8 cellular contexts compared by ENCODE assay signal in genomic region chr7:23938937-23939552, GRCh38.
DNase-seq lines count a peak whose midpoint lies in the region; ATAC-seq and TF ChIP-seq lines count a peak whose summit lies in the region.

No MANE protein-coding gene starts in this region.

- in situ Hi-C loops in ACHN (cut with HindIII; ENCODE audit: low pct_ligation_motif_present, low pct_unique_long_range_greater_than_20kb, low sequenced_read_pairs) = no loop called here

- peak; percentile 65 for TF ChIP-seq CTCF in GM12874 (IDR thresholded peaks at IDR 0.05; ENCODE audit: insufficient read depth, low read depth, low read length)
- peak; percentile 28 for TF ChIP-seq CTCF in endothelial cell (IDR thresholded peaks at IDR 0.05; ENCODE audit: unreplicated experiment)
- TF ChIP-seq CTCF in mesothelial cell of epicardium (IDR thresholded peaks at IDR 0.05; ENCODE audit: unreplicated experiment) = no peak

- no peaks in the 10 kb centered on the region for H3K4me1 Mint-ChIP-seq in endothelial cell (ENCODE audit: unreplicated experiment)
- H3K4me1 Mint-ChIP-seq in stimulated activated effector memory CD8-positive, alpha-beta T cell treated with anti-CD3 and anti-CD28 coated beads, Interleukin-12 subunit alpha, Interleukin-12 subunit beta, amount 100 ng/mL, for 72 hours = no peaks in the 10 kb centered on the region
- H3K4me1 Mint-ChIP-seq in mesothelial cell of epicardium = no peaks in the 10 kb centered on the region

- no peaks in the 10 kb centered on the region for H3K36me3 Mint-ChIP-seq in endothelial cell (ENCODE audit: low read depth, unreplicated experiment)
- no peaks in the 10 kb centered on the region for H3K36me3 Mint-ChIP-seq in stimulated activated effector memory CD8-positive, alpha-beta T cell treated with anti-CD3 and anti-CD28 coated beads, Interleukin-12 subunit alpha, Interleukin-12 subunit beta, amount 100 ng/mL, for 72 hours
- no peaks in the 10 kb centered on the region for H3K36me3 Mint-ChIP-seq in mesothelial cell of epicardium

- peak; percentile 77 for ATAC-seq in HG03139 (IDR thresholded peaks at IDR 0.05; ENCODE audit: unreplicated experiment)
- peak; percentile 61 for ATAC-seq in stimulated activated effector memory CD8-positive, alpha-beta T cell treated with anti-CD3 and anti-CD28 coated beads, Interleukin-12 subunit alpha, Interleukin-12 subunit beta, amount 100 ng/mL, for 72 hours

- H3K27ac Mint-ChIP-seq in endothelial cell (ENCODE audit: unreplicated experiment) (no peak overlapping the region), mesothelial cell of epicardium (no peak overlapping the region)
- no peak overlapping the region for H3K27ac Mint-ChIP-seq in stimulated activated effector memory CD8-positive, alpha-beta T cell treated with anti-CD3 and anti-CD28 coated beads, Interleukin-12 subunit alpha, Interleukin-12 subunit beta, amount 100 ng/mL, for 72 hours

- H3K9me3 Mint-ChIP-seq in endothelial cell (ENCODE audit: unreplicated experiment) (no peaks in the 10 kb centered on the region), mesothelial cell of epicardium (peaks cover 19% of the 10 kb centered on the region)
- peaks cover 3% of the 10 kb centered on the region for H3K9me3 Mint-ChIP-seq in stimulated activated effector memory CD8-positive, alpha-beta T cell treated with anti-CD3 and anti-CD28 coated beads, Interleukin-12 subunit alpha, Interleukin-12 subunit beta, amount 100 ng/mL, for 72 hours

- H3K27me3 Mint-ChIP-seq in endothelial cell (ENCODE audit: unreplicated experiment) = no peaks in the 10 kb centered on the region
- H3K27me3 Mint-ChIP-seq in mesothelial cell of epicardium (ENCODE audit: low read depth) = peaks cover 3% of the 10 kb centered on the region

- DNase-seq in ACHN (peak; percentile 70), NCI-H82 (lab: John Stamatoyannopoulos, UW) (peak; percentile 53), endothelial cell (ENCODE audit: low spot score) (peak; percentile 52), mesothelial cell of epicardium (ENCODE audit: low spot score in 2 of 2, unreplicated experiment in 2 of 2) (no peak), dermis blood vessel endothelial cell (no peak)
- DNase-seq in stimulated activated effector memory CD8-positive, alpha-beta T cell treated with anti-CD3 and anti-CD28 coated beads, Interleukin-12 subunit alpha, Interleukin-12 subunit beta, amount 100 ng/mL, for 72 hours (ENCODE audit: low spot score in 2 of 2) = no peak

- H3K4me3 Mint-ChIP-seq in endothelial cell (ENCODE audit: unreplicated experiment) = no peak overlapping the region
- H3K4me3 Mint-ChIP-seq in stimulated activated effector memory CD8-positive, alpha-beta T cell treated with anti-CD3 and anti-CD28 coated beads, Interleukin-12 subunit alpha, Interleukin-12 subunit beta, amount 100 ng/mL, for 72 hours = no peak overlapping the region
- no peak overlapping the region for H3K4me3 Mint-ChIP-seq in mesothelial cell of epicardium

Comparison
In these comparisons a context has a peak if more than half of its experiments do, and no peak if none do; other contexts are left out.
1. DNase-seq: peak in ACHN (single experiment), NCI-H82 (single experiment) and endothelial cell (single experiment); none in stimulated activated effector memory CD8-positive, alpha-beta T cell treated with anti-CD3 and anti-CD28 coated beads, Interleukin-12 subunit alpha, Interleukin-12 subunit beta, amount 100 ng/mL, for 72 hours (0 of 2), mesothelial cell of epicardium (0 of 2) and dermis blood vessel endothelial cell (single experiment).